Comparison of ENCODE assay signal across 17 cellular contexts in the genomic region with DNA sequence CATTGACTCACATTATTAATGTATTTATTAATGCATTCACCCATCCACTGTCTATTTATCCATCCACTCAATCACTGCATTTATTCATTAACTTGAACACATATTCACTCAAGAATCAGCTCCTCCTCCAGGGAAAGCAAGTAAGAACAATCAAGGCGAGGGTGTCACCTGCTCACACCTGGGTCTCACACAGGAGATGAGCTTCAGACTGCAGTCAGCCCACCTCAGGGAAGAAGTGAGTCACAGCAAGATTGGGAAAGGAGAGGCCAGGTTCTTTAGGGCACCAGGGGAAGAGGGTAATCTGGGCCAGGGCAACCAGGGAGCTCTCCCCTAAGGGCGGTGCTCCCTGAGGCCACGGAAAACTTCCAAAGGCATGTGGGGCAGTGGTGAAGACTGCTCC.
DNase-seq lines count a peak whose midpoint lies in the region; ATAC-seq and TF ChIP-seq lines count a peak whose summit lies in the region.
"Had no signal": no experiment of that assay in that cellular context is flagged by ENCODE, and none has a peak within 500 bp of the region (broad histone marks: within the 10 kb centered on the region; RNA-seq: fewer than 3 reads in every experiment).

No MANE protein-coding gene starts in this region.

- H3K9me3 ChIP-seq in CD4-positive, CD25-positive, alpha-beta regulatory T cell (ENCODE audit: control insufficient read depth in 2 of 2, low read length in 2 of 2), result no peaks in the 10 kb centered on the region
- no peaks in the 10 kb centered on the region for H3K9me3 ChIP-seq in osteoblast (ENCODE audit: low read depth, low read length)
- H3K9me3 ChIP-seq: BE2C, HAP-1 had no signal

- ATAC-seq in CD4-positive, CD25-positive, alpha-beta regulatory T cell (ENCODE audit: low read depth in 2 of 2), result no peak
- ATAC-seq in activated T-helper 17 cell treated with anti-CD3 and anti-CD28 coated beads, Interleukin-2, amount 50 U/mL, for 72 hours (replicated peaks), result no peak
- ATAC-seq in foreskin keratinocyte, result peak; percentile 22
- no peak for ATAC-seq in GM18867 (IDR thresholded peaks at IDR 0.05; ENCODE audit: unreplicated experiment)

- H3K4me2 ChIP-seq in osteoblast (ENCODE audit: insufficient read depth, low read length), result no peak overlapping the region

- H3K27me3 Mint-ChIP-seq in CD4-positive, CD25-positive, alpha-beta regulatory T cell, result peaks cover 7% of the 10 kb centered on the region
- no peaks in the 10 kb centered on the region for H3K27me3 Mint-ChIP-seq in activated T-helper 17 cell treated with anti-CD3 and anti-CD28 coated beads, Interleukin-2, amount 50 U/mL, for 72 hours
- H3K27me3 Mint-ChIP-seq in type B pancreatic cell, result peaks cover 3% of the 10 kb centered on the region
- H3K27me3 Mint-ChIP-seq: CD4-positive, alpha-beta T cell had no signal

- H4K20me1 ChIP-seq in osteoblast (ENCODE audit: insufficient read depth, low read length), result no peaks in the 10 kb centered on the region

- H3K4me3 Mint-ChIP-seq in CD4-positive, CD25-positive, alpha-beta regulatory T cell, result no peak overlapping the region
- no peak overlapping the region for H3K4me3 Mint-ChIP-seq in activated T-helper 17 cell treated with anti-CD3 and anti-CD28 coated beads, Interleukin-2, amount 50 U/mL, for 72 hours
- no peak overlapping the region for H3K4me3 Mint-ChIP-seq in type B pancreatic cell
- H3K4me3 Mint-ChIP-seq: CD4-positive, alpha-beta T cell had no signal

- peaks cover 0 to 7% (median 5%) of the 10 kb centered on the region in 4 donors for H3K4me1 Mint-ChIP-seq in CD4-positive, CD25-positive, alpha-beta regulatory T cell
- peaks cover 4% of the 10 kb centered on the region for H3K4me1 Mint-ChIP-seq in activated T-helper 17 cell treated with anti-CD3 and anti-CD28 coated beads, Interleukin-2, amount 50 U/mL, for 72 hours
- H3K4me1 Mint-ChIP-seq in type B pancreatic cell (ENCODE audit: unreplicated experiment), result peaks cover 29% of the 10 kb centered on the region

- DNase-seq in CD4-positive, CD25-positive, alpha-beta regulatory T cell, result no peak
- DNase-seq in foreskin keratinocyte (peak in 1 of 2 donors; percentile 73), type B pancreatic cell (ENCODE audit: extremely low spot score, unreplicated experiment) (no peak), osteoblast (ENCODE audit: insufficient read length, low spot score, missing footprints) (no peak)
- no peak for DNase-seq in activated CD8-positive, alpha-beta memory T cell treated with anti-CD3 and anti-CD28 coated beads for 24 hours
- DNase-seq: ACHN; BE2C; C1 segment of cervical spinal cord; Calu3; CD4-positive, alpha-beta T cell; DMS79 treated with DMSO at 0.1 percent for 48 hours; EL; GM23248 had no signal

- no peak overlapping the region for H3K4me3 ChIP-seq in CD4-positive, CD25-positive, alpha-beta regulatory T cell (ENCODE audit: low read depth, low read length)
- H3K4me3 ChIP-seq in osteoblast (ENCODE audit: insufficient read depth, low read length), result no peak overlapping the region
- H3K4me3 ChIP-seq: GM12878, GM23248, HAP-1 had no signal

- no peak overlapping the region for H2AFZ ChIP-seq in osteoblast (ENCODE audit: low read length)
- H2AFZ ChIP-seq: GM23248 had no signal

- TF ChIP-seq CTCF in foreskin keratinocyte (conservative IDR thresholded peaks at IDR 0.05) (no peak), type B pancreatic cell (conservative IDR thresholded peaks at IDR 0.05) (no peak), osteoblast (IDR thresholded peaks at IDR 0.05; ENCODE audit: extremely low read depth, low read depth, low read length) (no peak)

- no peaks in the 10 kb centered on the region for H3K36me3 ChIP-seq in CD4-positive, CD25-positive, alpha-beta regulatory T cell (ENCODE audit: control insufficient read depth, insufficient read depth, low read length)
- no peaks in the 10 kb centered on the region for H3K36me3 ChIP-seq in osteoblast (ENCODE audit: insufficient read depth, low read length)
- H3K36me3 ChIP-seq: BE2C, HAP-1 had no signal

- no peaks in the 10 kb centered on the region for H3K79me2 ChIP-seq in osteoblast (ENCODE audit: insufficient read depth, low read length)

- H3K27ac ChIP-seq in CD4-positive, CD25-positive, alpha-beta regulatory T cell (ENCODE audit: insufficient read depth, low read length, poor library complexity, severe bottlenecking), result no peak overlapping the region
- H3K27ac ChIP-seq in foreskin keratinocyte, result peak overlapping the region; percentile 33
- H3K27ac ChIP-seq in osteoblast (ENCODE audit: low read depth, low read length), result no peak overlapping the region
- H3K27ac ChIP-seq: GM23248 had no signal

- no peaks in the 10 kb centered on the region for H3K36me3 Mint-ChIP-seq in CD4-positive, CD25-positive, alpha-beta regulatory T cell
- no peaks in the 10 kb centered on the region for H3K36me3 Mint-ChIP-seq in activated T-helper 17 cell treated with anti-CD3 and anti-CD28 coated beads, Interleukin-2, amount 50 U/mL, for 72 hours (ENCODE audit: low read depth)
- no peaks in the 10 kb centered on the region for H3K36me3 Mint-ChIP-seq in type B pancreatic cell

- H3K9me3 Mint-ChIP-seq in CD4-positive, CD25-positive, alpha-beta regulatory T cell, result peaks cover 0 to 5% (median 0%) of the 10 kb centered on the region in 7 donors
- no peaks in the 10 kb centered on the region for H3K9me3 Mint-ChIP-seq in activated T-helper 17 cell treated with anti-CD3 and anti-CD28 coated beads, Interleukin-2, amount 50 U/mL, for 72 hours
- no peaks in the 10 kb centered on the region for H3K9me3 Mint-ChIP-seq in type B pancreatic cell
- H3K9me3 Mint-ChIP-seq: CD4-positive, alpha-beta T cell had no signal

- H3K27me3 ChIP-seq in CD4-positive, CD25-positive, alpha-beta regulatory T cell (ENCODE audit: control insufficient read depth, insufficient read depth, low read length), result no peaks in the 10 kb centered on the region
- H3K27me3 ChIP-seq in foreskin keratinocyte, result no peaks in the 10 kb centered on the region
- no peaks in the 10 kb centered on the region for H3K27me3 ChIP-seq in osteoblast (ENCODE audit: insufficient read depth, low read length)
- H3K27me3 ChIP-seq: BE2C had no signal

- no peaks in the 10 kb centered on the region for H3K4me1 ChIP-seq in CD4-positive, CD25-positive, alpha-beta regulatory T cell (ENCODE audit: control insufficient read depth, insufficient read depth, low read length, poor library complexity, severe bottlenecking)
- H3K4me1 ChIP-seq in foreskin keratinocyte, result peaks cover 39% of the 10 kb centered on the region
- no peaks in the 10 kb centered on the region for H3K4me1 ChIP-seq in osteoblast (ENCODE audit: insufficient read depth, low read length)
- H3K4me1 ChIP-seq: BE2C had no signal

- H3K27ac Mint-ChIP-seq in CD4-positive, CD25-positive, alpha-beta regulatory T cell, result peak overlapping the region in 2 of 3 donors; percentile 10 to 27
- peak overlapping the region; percentile 16 for H3K27ac Mint-ChIP-seq in activated T-helper 17 cell treated with anti-CD3 and anti-CD28 coated beads, Interleukin-2, amount 50 U/mL, for 72 hours
- peak overlapping the region; percentile 1 for H3K27ac Mint-ChIP-seq in type B pancreatic cell
- H3K27ac Mint-ChIP-seq: CD4-positive, alpha-beta T cell had no signal
